19 cellular contexts compared by ENCODE assay signal in genomic region chr2:180559766-180560165, GRCh38.
DNase-seq lines count a peak whose midpoint lies in the region; ATAC-seq and TF ChIP-seq lines count a peak whose summit lies in the region.
"Had no signal": no experiment of that assay in that cellular context is flagged by ENCODE, and none has a peak within 500 bp of the region (broad histone marks: within the 10 kb centered on the region; RNA-seq: fewer than 3 reads in every experiment).

No MANE protein-coding gene starts in this region.

- TF ChIP-seq CTCF in endodermal cell (conservative IDR thresholded peaks at IDR 0.05), result no peak

- peak; percentile 8 for DNase-seq in CD1c-positive myeloid dendritic cell (ENCODE audit: extremely low spot score)
- DNase-seq in NCI-H82 treated with DMSO at 0.1 percent for 48 hours (lab: John Stamatoyannopoulos, UW; ENCODE audit: unreplicated experiment), result peak; percentile 31
- peak; percentile 58 for DNase-seq in endodermal cell
- peak; percentile 11 for DNase-seq in myocyte (ENCODE audit: low read depth)
- DNase-seq in hippocampal formation (lab: John Stamatoyannopoulos, UW), result no peak
- no peak for DNase-seq in amygdala (lab: John Stamatoyannopoulos, UW)
- DNase-seq in activated CD4-positive, alpha-beta T cell treated with anti-CD3 and anti-CD28 coated beads for 1 hour, result no peak
- DNase-seq: activated CD8-positive, alpha-beta memory T cell treated with anti-CD3 and anti-CD28 coated beads, Interleukin-2, amount 50 U/mL, for 4 hours; activated naive CD4-positive, alpha-beta T cell; brain microvascular endothelial cell; DMS 273 treated with DMSO at 0.1 percent for 48 hours; dorsolateral prefrontal cortex; naive thymus-derived CD4-positive, alpha-beta T cell; NCI-H1930; NCI-H510A treated with DMSO at 0.1 percent for 48 hours; stimulated activated CD4-positive, alpha-beta T cell treated with anti-CD3 and anti-CD28 coated beads, Interleukin-15, amount 100 ng/mL, for 24 hours had no signal

- no peaks in the 10 kb centered on the region for H3K36me3 ChIP-seq in endodermal cell (ENCODE audit: control insufficient read depth, insufficient read depth, low read length)
- H3K36me3 ChIP-seq: BLaER1, brain microvascular endothelial cell had no signal

- no peak overlapping the region for H3K27ac Mint-ChIP-seq in endodermal cell
- H3K27ac Mint-ChIP-seq: naive thymus-derived CD4-positive, alpha-beta T cell; T-helper 1 cell treated with Interleukin-12 subunit alpha and Interleukin-12 subunit beta and Interleukin-4 antibody, amounts not matched to agents 30 μg/mL and 1 μg/mL, for 36 hours had no signal

- no peak overlapping the region for H3K4me3 Mint-ChIP-seq in endodermal cell
- H3K4me3 Mint-ChIP-seq: naive thymus-derived CD4-positive, alpha-beta T cell; T-helper 1 cell treated with Interleukin-12 subunit alpha and Interleukin-12 subunit beta and Interleukin-4 antibody, amounts not matched to agents 30 μg/mL and 1 μg/mL, for 36 hours had no signal

- peaks cover 17% of the 10 kb centered on the region for H3K4me1 Mint-ChIP-seq in endodermal cell

- no peaks in the 10 kb centered on the region for H3K9me3 ChIP-seq in endodermal cell (ENCODE audit: control insufficient read depth, low read length)
- H3K9me3 ChIP-seq: BLaER1 had no signal

- H3K27me3 Mint-ChIP-seq in endodermal cell (ENCODE audit: insufficient read depth), result no peaks in the 10 kb centered on the region

- ATAC-seq in HG03159 (IDR thresholded peaks at IDR 0.05; ENCODE audit: unreplicated experiment), result no peak
- ATAC-seq: naive thymus-derived CD4-positive, alpha-beta T cell had no signal

- peaks cover 3% of the 10 kb centered on the region for H3K4me1 ChIP-seq in endodermal cell (ENCODE audit: control insufficient read depth, insufficient read depth, low read length)
- H3K4me1 ChIP-seq: BLaER1 had no signal

- H3K36me3 Mint-ChIP-seq in endodermal cell (ENCODE audit: low read depth), result no peaks in the 10 kb centered on the region
- H3K36me3 Mint-ChIP-seq: naive thymus-derived CD4-positive, alpha-beta T cell had no signal

- no peaks in the 10 kb centered on the region for H3K9me3 Mint-ChIP-seq in endodermal cell
- H3K9me3 Mint-ChIP-seq: T-helper 1 cell treated with Interleukin-12 subunit alpha and Interleukin-12 subunit beta and Interleukin-4 antibody, amounts not matched to agents 30 μg/mL and 1 μg/mL, for 36 hours had no signal

- no peak overlapping the region for H3K9ac ChIP-seq in endodermal cell (ENCODE audit: extremely low read depth, low read length, poor library complexity, severe bottlenecking)
- H3K9ac ChIP-seq: BLaER1 had no signal

- no peaks in the 10 kb centered on the region for H3K27me3 ChIP-seq in endodermal cell (ENCODE audit: control insufficient read depth, insufficient read depth, low read length, poor library complexity, severe bottlenecking)
- H3K27me3 ChIP-seq: BLaER1, brain microvascular endothelial cell, dorsolateral prefrontal cortex had no signal

- H3K4me3 ChIP-seq in endodermal cell (ENCODE audit: low read length), result no peak overlapping the region
- H3K4me3 ChIP-seq: BLaER1, dorsolateral prefrontal cortex had no signal

- WGBS in endodermal cell (ENCODE audit: insufficient coverage in 1 of 2, insufficient read length in 1 of 2), 2 experiments, result 93 to 95% methylated on average over 2 to 5 of the region's 5 CpGs

- no peak overlapping the region for H3K27ac ChIP-seq in endodermal cell (ENCODE audit: low read depth, low read length)
- H3K27ac ChIP-seq: BLaER1, brain microvascular endothelial cell, dorsolateral prefrontal cortex had no signal

Comparison
In these comparisons a context has a peak if more than half of its experiments do, and no peak if none do; other contexts are left out.
1. DNase-seq: peak in CD1c-positive myeloid dendritic cell (single experiment), NCI-H82 treated with DMSO at 0.1 percent for 48 hours (single experiment), endodermal cell (single experiment) and myocyte (single experiment); none in hippocampal formation (0 of 2), amygdala (0 of 56) and activated CD4-positive, alpha-beta T cell treated with anti-CD3 and anti-CD28 coated beads for 1 hour (single experiment).